9 cellular contexts compared by ENCODE assay signal in genomic region chr15:73696641-73697001, GRCh38. TPM values are rescaled to one million over a fixed set of nuclear protein-coding genes. Genes with fewer than 3 reads are reported as not detected.
A peak's percentile ranks its signal among the peaks of the same experiment; 100 is the strongest.
DNase-seq lines count a peak whose midpoint lies in the region; ATAC-seq, FAIRE-seq and TF ChIP-seq lines count a peak whose summit lies in the region.
"Had no signal": no experiment of that assay in that cellular context is flagged by ENCODE, and none has a peak within 500 bp of the region (broad histone marks: within the 10 kb centered on the region; RNA-seq: fewer than 3 reads in every experiment).

No MANE protein-coding gene starts in this region.

- H4K20me1 ChIP-seq in keratinocyte (ENCODE audit: control insufficient read depth, extremely low read depth, insufficient read depth, low read length): peaks cover 3% of the 10 kb centered on the region

- no peak for TF ChIP-seq POLR2A in prostate gland (IDR thresholded peaks at IDR 0.05)

- H3K27ac ChIP-seq in right atrium auricular region: peak overlapping the region in 1 of 2 donors; percentile 35
- H3K27ac ChIP-seq in keratinocyte (ENCODE audit: control insufficient read depth, insufficient read depth, low read length): peak overlapping the region; percentile 65
- peak overlapping the region; percentile 38 for H3K27ac ChIP-seq in substantia nigra (ENCODE audit: low read depth, low read length, poor library complexity, severe bottlenecking)
- peak overlapping the region in 1 of 2 donors; percentile 6 for H3K27ac ChIP-seq in prostate gland
- H3K27ac ChIP-seq: neutrophil had no signal

- ATAC-seq in Right ventricle myocardium inferior (no peak), HG03378 (IDR thresholded peaks at IDR 0.05; ENCODE audit: unreplicated experiment) (no peak), HG03457 (IDR thresholded peaks at IDR 0.05; ENCODE audit: unreplicated experiment) (no peak)
- ATAC-seq in activated naive CD8-positive, alpha-beta T cell treated with anti-CD3 and anti-CD28 coated beads, Interleukin-2, amount 50 U/mL, for 24 hours: no peak

- no peaks in the 10 kb centered on the region for H3K9me3 ChIP-seq in right atrium auricular region
- H3K9me3 ChIP-seq in keratinocyte (ENCODE audit: control insufficient read depth, low read depth, low read length): no peaks in the 10 kb centered on the region
- H3K9me3 ChIP-seq in prostate gland: no peaks in the 10 kb centered on the region
- H3K9me3 ChIP-seq: neutrophil had no signal

- peaks cover 74% of the 10 kb centered on the region for H3K79me2 ChIP-seq in keratinocyte (ENCODE audit: control insufficient read depth, insufficient read depth, low read length)

- intact Hi-C loops in Right ventricle myocardium inferior (cut with DNase I) (loop anchor here (5.0 kb wide), 2 partner anchors 59 to 129 kb away; no protein-coding TSS in a partner anchor), prostate gland (cut with DNase I) (loop anchor here (5.0 to 10.0 kb wide), 2 partner anchors 129 to 392 kb away; no protein-coding TSS in a partner anchor)

- H3K4me1 Mint-ChIP-seq in activated naive CD8-positive, alpha-beta T cell treated with anti-CD3 and anti-CD28 coated beads, Interleukin-2, amount 50 U/mL, for 24 hours: peaks cover 27% of the 10 kb centered on the region

- H3K36me3 ChIP-seq in right atrium auricular region: no peaks in the 10 kb centered on the region
- H3K36me3 ChIP-seq in keratinocyte (ENCODE audit: control insufficient read depth in 2 of 2, extremely low read depth in 1 of 2, insufficient read depth in 2 of 2, low read length in 2 of 2): peaks cover 12 to 30% of the 10 kb centered on the region in 2 experiments
- no peaks in the 10 kb centered on the region for H3K36me3 ChIP-seq in prostate gland
- H3K36me3 ChIP-seq: neutrophil had no signal

- DNase-seq in Right ventricle myocardium inferior (ENCODE audit: missing footprints) (peak; percentile 16), right atrium auricular region (ENCODE audit: low spot score) (no peak), keratinocyte (ENCODE audit: low read depth, low spot score) (no peak), substantia nigra (lab: John Stamatoyannopoulos, UW) (no peak), prostate gland (ENCODE audit: low spot score) (no peak)
- no peak for DNase-seq in activated naive CD8-positive, alpha-beta T cell treated with anti-CD3 and anti-CD28 coated beads, Interleukin-2, amount 50 U/mL, for 24 hours

- 66% methylated on average over 1 of the region's 1 CpG for WGBS in prostate gland

- H3K4me2 ChIP-seq in keratinocyte (ENCODE audit: control insufficient read depth, extremely low read depth, insufficient read depth, low read depth, low read length): peak overlapping the region; percentile 73

- H3K27me3 ChIP-seq in right atrium auricular region (no peaks in the 10 kb centered on the region), keratinocyte (ENCODE audit: control insufficient read depth, extremely low read depth, insufficient read depth, low read length) (no peaks in the 10 kb centered on the region), prostate gland (replicated peaks; ENCODE audit: insufficient read depth) (no peaks in the 10 kb centered on the region)

- no peaks in the 10 kb centered on the region for H3K36me3 Mint-ChIP-seq in activated naive CD8-positive, alpha-beta T cell treated with anti-CD3 and anti-CD28 coated beads, Interleukin-2, amount 50 U/mL, for 24 hours (ENCODE audit: low read depth)

- H3K4me3 Mint-ChIP-seq in activated naive CD8-positive, alpha-beta T cell treated with anti-CD3 and anti-CD28 coated beads, Interleukin-2, amount 50 U/mL, for 24 hours: peak overlapping the region; percentile 10

- H3K4me1 ChIP-seq in right atrium auricular region (peaks cover 0 to 60% of the 10 kb centered on the region in 2 donors), keratinocyte (ENCODE audit: control insufficient read depth, extremely low read depth, insufficient read depth, low read length) (peaks cover 51% of the 10 kb centered on the region), prostate gland (replicated peaks) (no peaks in the 10 kb centered on the region)

- no peak overlapping the region for H2AFZ ChIP-seq in keratinocyte (ENCODE audit: control insufficient read depth, low read length)

- peak overlapping the region; percentile 52 for H3K9ac ChIP-seq in keratinocyte (ENCODE audit: control insufficient read depth, extremely low read depth, insufficient read depth, low read length)

- TF ChIP-seq CTCF in right atrium auricular region (IDR thresholded peaks at IDR 0.05): no peak
- TF ChIP-seq CTCF in keratinocyte (optimal IDR thresholded peaks at IDR 0.05 in 1 of 3, IDR thresholded peaks at IDR 0.05 in 1 of 3, conservative IDR thresholded peaks at IDR 0.05 in 1 of 3; ENCODE audit: extremely low read depth in 1 of 3, insufficient read depth in 2 of 3, low read length in 3 of 3): no peak
- TF ChIP-seq CTCF in prostate gland (IDR thresholded peaks at IDR 0.05): no peak

- peaks cover 72% of the 10 kb centered on the region for H3K27me3 Mint-ChIP-seq in activated naive CD8-positive, alpha-beta T cell treated with anti-CD3 and anti-CD28 coated beads, Interleukin-2, amount 50 U/mL, for 24 hours

- FAIRE-seq in keratinocyte (lab: Jason Lieb, UNC): no peak

- dilution Hi-C loops in keratinocyte (cut with MboI; ENCODE audit: extremely low pct_ligation_motif_present, low sequenced_read_pairs): loop anchor here (25.0 kb wide), 1 partner anchor 109 kb away; no protein-coding TSS in a partner anchor

- H3K9me1 ChIP-seq in keratinocyte (ENCODE audit: control insufficient read depth, extremely low read depth, insufficient read depth, low read length): no peaks in the 10 kb centered on the region

- H3K4me3 ChIP-seq in right atrium auricular region (no peak overlapping the region), keratinocyte (ENCODE audit: control insufficient read depth in 2 of 3, extremely low read depth in 1 of 3, insufficient read depth in 2 of 3, low read depth in 1 of 3, low read length in 3 of 3) (peak overlapping the region in 1 of 3 experiments; percentile 50), prostate gland (no peak overlapping the region)

- H3K27ac Mint-ChIP-seq in activated naive CD8-positive, alpha-beta T cell treated with anti-CD3 and anti-CD28 coated beads, Interleukin-2, amount 50 U/mL, for 24 hours: peak overlapping the region; percentile 54

- no peaks in the 10 kb centered on the region for H3K9me3 Mint-ChIP-seq in activated naive CD8-positive, alpha-beta T cell treated with anti-CD3 and anti-CD28 coated beads, Interleukin-2, amount 50 U/mL, for 24 hours

RNA-seq across cellular contexts. Expression of gene CD276, which starts 12.4 kb away (rescaled TPM):
- total RNA-seq in Right ventricle myocardium inferior: 35.6 TPM
- total RNA-seq in right atrium auricular region: 10 to 100 TPM; 31.2 to 60.4 TPM
- 48.9 to 135 TPM (median 62.9 TPM) in 3 replicates for polyA plus RNA-seq in keratinocyte
- 77.5 TPM for polyA plus RNA-seq in keratinocyte (2011; ENCODE audit: low read depth)
- 53.7 and 79.5 TPM in 2 replicates for polyA plus RNA-seq in keratinocyte (2011; cell fraction: cytosol; rRNA removed)
- polyA plus RNA-seq in keratinocyte (2011; cell fraction: nucleus; rRNA removed): 168 and 214 TPM in 2 replicates
- polyA plus RNA-seq in keratinocyte (2012; ENCODE audit: low replicate concordance): 49.3 and 162 TPM in 2 replicates
- 74.5 to 299 TPM (median 92.7 TPM) in 3 replicates for polyA minus RNA-seq in keratinocyte
- polyA minus RNA-seq in keratinocyte (2011; cell fraction: cytosol; rRNA and poly(A)+ RNA removed): 124 TPM
- 144 and 149 TPM in 2 replicates for polyA minus RNA-seq in keratinocyte (2011; cell fraction: nucleus; rRNA and poly(A)+ RNA removed)
- 10 to 100 TPM; 75.0 to 91.3 TPM for total RNA-seq in prostate gland

RNA-seq across cellular contexts. Expression of gene INSYN1, which starts 56.5 kb away (rescaled TPM):
- total RNA-seq in Right ventricle myocardium inferior: 165 TPM
- total RNA-seq in right atrium auricular region: 10 to 100 TPM; 32.7 to 68.5 TPM
- polyA plus RNA-seq in keratinocyte: 0.26 to 1.5 TPM (median 0.47 TPM) in 3 replicates
- 4.9 TPM for polyA plus RNA-seq in keratinocyte (2011; ENCODE audit: low read depth)
- polyA plus RNA-seq in keratinocyte (2011; cell fraction: cytosol; rRNA removed): 0.53 and 1.5 TPM in 2 replicates
- 1.1 and 1.4 TPM in 2 replicates for polyA plus RNA-seq in keratinocyte (2011; cell fraction: nucleus; rRNA removed)
- 0.31 and 5.3 TPM in 2 replicates for polyA plus RNA-seq in keratinocyte (2012; ENCODE audit: low replicate concordance)
- polyA minus RNA-seq in keratinocyte: 0.45 to 2.1 TPM in 2 of 3 replicates, not detected in the other
- polyA minus RNA-seq in keratinocyte (2011; cell fraction: cytosol; rRNA and poly(A)+ RNA removed): 2.7 TPM
- 0.74 and 1.5 TPM in 2 replicates for polyA minus RNA-seq in keratinocyte (2011; cell fraction: nucleus; rRNA and poly(A)+ RNA removed)
- 10 to 100 TPM; 17.3 to 26.0 TPM for total RNA-seq in prostate gland
